In genomic region chr14:75229923-75230792, GRCh38 we compare ENCODE assay signal across 1 cellular context.
A peak's percentile ranks its signal among the peaks of the same experiment; 100 is the strongest.
TF ChIP-seq lines count a peak whose summit lies in the region.

No MANE protein-coding gene starts in this region.

TF ChIP-seq in H1, 55 proteins besides CTCF, POLR2A, EP300 and RAD21:
- TF ChIP-seq HDAC6 (IDR thresholded peaks at IDR 0.05; ENCODE audit: low read depth, low read length) (no peak), TEAD4 (IDR thresholded peaks at IDR 0.05; ENCODE audit: low read depth, low read length) (0 out of 2 replicates have a peak, but pooled peaks have one; percentile 13)
